16 cellular contexts compared by ENCODE assay signal in genomic region chr14:102604183-102604582, GRCh38. TPM values are rescaled to one million over a fixed set of nuclear protein-coding genes. Genes with fewer than 3 reads are reported as not detected.
DNase-seq lines count a peak whose midpoint lies in the region; ATAC-seq and TF ChIP-seq lines count a peak whose summit lies in the region.
"Had no signal": no experiment of that assay in that cellular context is flagged by ENCODE, and none has a peak within 500 bp of the region (broad histone marks: within the 10 kb centered on the region; RNA-seq: fewer than 3 reads in every experiment).

No MANE protein-coding gene starts in this region.

- H2AFZ ChIP-seq in Karpas-422 (ENCODE audit: low read length) = no peak overlapping the region
- no peak overlapping the region for H2AFZ ChIP-seq in mammary epithelial cell (ENCODE audit: low read depth, low read length)

- no peak overlapping the region for H2BK120ac ChIP-seq in mesendoderm (ENCODE audit: low read depth, low read length)

- CTCF ChIA-PET in mammary epithelial cell (lab: Charles Lee; ENCODE audit: low non-redundant PET) = interaction anchor here (0.6 kb wide), 1 partner anchor 216 kb away, joined by 3 read pairs; no protein-coding TSS in a partner anchor

- no peak overlapping the region for H3K18ac ChIP-seq in mesendoderm (ENCODE audit: low read length)

- intact Hi-C loops in mammary epithelial cell (cut with micrococcal nuclease) = no loop called here

- H4K8ac ChIP-seq in mesendoderm (ENCODE audit: low read depth, low read length) = no peak overlapping the region

- dilution Hi-C loops in mammary epithelial cell (cut with HindIII; ENCODE audit: low sequenced_read_pairs) = no loop called here

- H3K4me2 ChIP-seq in BLaER1 treated with 17β-estradiol and CSF1 and Interleukin-3, amounts not matched to agents 10 nM and 100 nM = peak overlapping the region; percentile 59 to 75 (median 69); a peak in 21 of 22 replicates
- H3K4me2 ChIP-seq in Karpas-422 (ENCODE audit: low read depth, low read length, poor library complexity, severe bottlenecking) = no peak overlapping the region
- peak overlapping the region; percentile 70 for H3K4me2 ChIP-seq in mammary epithelial cell (ENCODE audit: insufficient read depth, low read depth, low read length)
- H3K4me2 ChIP-seq in mesendoderm (ENCODE audit: low read length) = no peak overlapping the region

- no peaks in the 10 kb centered on the region for H3K27me3 ChIP-seq in BLaER1 treated with 17β-estradiol and CSF1 and Interleukin-3, amounts not matched to agents 10 nM and 100 nM
- H3K27me3 ChIP-seq in Karpas-422 (ENCODE audit: low read length) = no peaks in the 10 kb centered on the region
- H3K27me3 ChIP-seq in mammary epithelial cell (ENCODE audit: insufficient read depth, low read length) = no peaks in the 10 kb centered on the region
- no peaks in the 10 kb centered on the region for H3K27me3 ChIP-seq in mesendoderm (ENCODE audit: insufficient read depth, low read length, poor library complexity)
- H3K27me3 ChIP-seq: Peyer's patch had no signal

- no peaks in the 10 kb centered on the region for H3K9me2 ChIP-seq in Karpas-422 (replicated peaks; ENCODE audit: insufficient read depth, low read length)

- H3K27ac ChIP-seq in BLaER1 treated with 17β-estradiol and CSF1 and Interleukin-3, amounts not matched to agents 10 nM and 100 nM = 0 out of 22 replicates have a peak overlapping the region, but pooled peaks of 3 of the 11 experiments have one; percentile 4 to 19 (median 14)
- H3K27ac ChIP-seq in Karpas-422 (ENCODE audit: low read length) (0 out of 2 replicates have a peak overlapping the region, but pooled peaks have one; percentile 8), mammary epithelial cell (ENCODE audit: insufficient read depth, low read depth, low read length) (peak overlapping the region; percentile 58), mesendoderm (ENCODE audit: low read depth, low read length) (no peak overlapping the region)
- H3K27ac ChIP-seq: Peyer's patch had no signal

- no peak overlapping the region for H3K23ac ChIP-seq in mesendoderm (ENCODE audit: low read length)

- H3K4me3 ChIP-seq in BLaER1 treated with 17β-estradiol and CSF1 and Interleukin-3, amounts not matched to agents 10 nM and 100 nM = no peak overlapping the region
- H3K4me3 ChIP-seq in Karpas-422 (ENCODE audit: low read length) = no peak overlapping the region
- H3K4me3 ChIP-seq in mammary epithelial cell (replicated peaks in 1 of 3; ENCODE audit: insufficient read depth in 1 of 3, low read depth in 2 of 3, low read length in 3 of 3) = peak overlapping the region in 1 of 3 experiments; percentile 14
- no peak overlapping the region for H3K4me3 ChIP-seq in mesendoderm (ENCODE audit: low read length)
- H3K4me3 ChIP-seq: Peyer's patch had no signal

- DNase-seq in Karpas-422 (no peak), mammary epithelial cell (no peak), mesendoderm (no peak), H4 (ENCODE audit: low spot score) (no peak), pons (ENCODE audit: low spot score) (no peak)
- DNase-seq in activated CD4-positive, CD25-positive, alpha-beta regulatory T cell treated with anti-CD3 and anti-CD28 coated beads, Interleukin-2, amount 50 U/mL, for 72 hours = no peak
- DNase-seq: CD4-positive, alpha-beta memory T cell; H7; NCI-H1048; NCI-H2107; NCI-H345; NCI-H526 treated with DMSO at 0.1 percent for 48 hours; SHP77 had no signal

- H3K79me1 ChIP-seq in mesendoderm (ENCODE audit: low read length) = peaks cover 6% of the 10 kb centered on the region

- BruUV-seq in mammary epithelial cell (replicated peaks; lab: Mats Ljungman, UMichigan) = TSS peak; percentile 5

- H3K4me1 ChIP-seq in BLaER1 treated with 17β-estradiol and CSF1 and Interleukin-3, amounts not matched to agents 10 nM and 100 nM = peaks cover 93 to 99% (median 95%) of the 10 kb centered on the region in 10 experiments
- H3K4me1 ChIP-seq in Karpas-422 (ENCODE audit: low read length) (peaks cover 67% of the 10 kb centered on the region), mammary epithelial cell (ENCODE audit: insufficient read depth, low read length) (peaks cover 27% of the 10 kb centered on the region), mesendoderm (ENCODE audit: control insufficient read depth, low read depth, low read length) (no peaks in the 10 kb centered on the region)

- WGBS in mammary epithelial cell (ENCODE audit: low coverage, missing lambda C conversion rate) = 46% methylated on average over 2 of the region's 2 CpGs
- WGBS in mesendoderm (ENCODE audit: extremely low coverage, insufficient coverage, low lambda C conversion rate) = no CpG with 5 or more reads among the region's 2 CpGs

- H3K56ac ChIP-seq in mesendoderm (ENCODE audit: low read length) = peak overlapping the region; percentile 7

- no peak overlapping the region for H2BK5ac ChIP-seq in mesendoderm (ENCODE audit: low read length)

- H4K5ac ChIP-seq in mesendoderm (ENCODE audit: low read length) = no peak overlapping the region

- no peak for ATAC-seq in GM18861 (IDR thresholded peaks at IDR 0.05; ENCODE audit: unreplicated experiment)

- H4K20me1 ChIP-seq in BLaER1 treated with 17β-estradiol and CSF1 and Interleukin-3, amounts not matched to agents 10 nM and 100 nM = peaks cover 99 to 100% (median 100%) of the 10 kb centered on the region in 11 experiments
- H4K20me1 ChIP-seq in Karpas-422 (ENCODE audit: insufficient read depth, low read depth, low read length) (peaks cover 12% of the 10 kb centered on the region), mammary epithelial cell (ENCODE audit: insufficient read depth, low read length) (peaks cover 3% of the 10 kb centered on the region)

- no peak overlapping the region for H2BK15ac ChIP-seq in mesendoderm (replicated peaks; ENCODE audit: low read depth)

- peaks cover 18 to 92% (median 45%) of the 10 kb centered on the region in 11 experiments; a peak in 19 of 22 replicates for H3K36me3 ChIP-seq in BLaER1 treated with 17β-estradiol and CSF1 and Interleukin-3, amounts not matched to agents 10 nM and 100 nM
- H3K36me3 ChIP-seq in Karpas-422 (ENCODE audit: insufficient read depth, low read length) = peaks cover 8% of the 10 kb centered on the region
- H3K36me3 ChIP-seq in mammary epithelial cell (ENCODE audit: insufficient read depth, low read length) = no peaks in the 10 kb centered on the region
- H3K36me3 ChIP-seq in mesendoderm (ENCODE audit: control insufficient read depth, insufficient read depth, low read length) = no peaks in the 10 kb centered on the region
- H3K36me3 ChIP-seq: Peyer's patch had no signal

- in situ Hi-C loops in mammary epithelial cell (cut with MboI; ENCODE audit: low sequenced_read_pairs in 2 of 2) = no loop called here

- H3K79me2 ChIP-seq in Karpas-422 (ENCODE audit: low read length) (peaks cover 97% of the 10 kb centered on the region), mammary epithelial cell (ENCODE audit: insufficient read depth, low read length) (peaks cover 97% of the 10 kb centered on the region), mesendoderm (ENCODE audit: control insufficient read depth, insufficient read depth, low read length) (peaks cover 72% of the 10 kb centered on the region)

- no peaks in the 10 kb centered on the region for H3K9me3 ChIP-seq in BLaER1 treated with 17β-estradiol and CSF1 and Interleukin-3, amounts not matched to agents 10 nM and 100 nM (replicated peaks in 1 of 11)
- no peaks in the 10 kb centered on the region for H3K9me3 ChIP-seq in Karpas-422 (ENCODE audit: low read length)
- H3K9me3 ChIP-seq in mammary epithelial cell (replicated peaks; ENCODE audit: insufficient read depth, low read length) = no peaks in the 10 kb centered on the region
- H3K9me3 ChIP-seq: Peyer's patch had no signal

- no peak overlapping the region for H3K4ac ChIP-seq in mesendoderm (ENCODE audit: low read depth, low read length)

- no peak for TF ChIP-seq CTCF in mammary epithelial cell (conservative IDR thresholded peaks at IDR 0.05 in 1 of 2, IDR thresholded peaks at IDR 0.05 in 1 of 2; ENCODE audit: extremely low read depth in 1 of 2, insufficient read depth in 1 of 2, low read depth in 1 of 2, low read length in 2 of 2)

- no peak overlapping the region for H3K9ac ChIP-seq in BLaER1 treated with 17β-estradiol and CSF1 and Interleukin-3, amounts not matched to agents 10 nM and 100 nM
- H3K9ac ChIP-seq in Karpas-422 (ENCODE audit: low read length) (no peak overlapping the region), mammary epithelial cell (ENCODE audit: insufficient read depth, low read length) (no peak overlapping the region), mesendoderm (ENCODE audit: low read length) (no peak overlapping the region)

- H2AK5ac ChIP-seq in mesendoderm (ENCODE audit: low read length) = no peak overlapping the region

RNA-seq across cellular contexts. Expression of gene RCOR1, which starts 11.7 kb away (rescaled TPM):
- total RNA-seq in Karpas-422 (2014; rRNA removed; shearing (Covaris generic); ENCODE audit: low replicate concordance) = 23.3 and 46.9 TPM in 2 replicates
- 10 to 100 TPM; 18.7 to 45.6 TPM for total RNA-seq in mammary epithelial cell
- polyA plus RNA-seq in mammary epithelial cell = 24.6 TPM
- 40.4 TPM for polyA minus RNA-seq in mammary epithelial cell
- polyA plus RNA-seq in mesendoderm (2013, experiment 1 of 2) = 13.9 TPM
- polyA plus RNA-seq in mesendoderm (2013, experiment 2 of 2) = 14.4 TPM
- total RNA-seq in H4 (2014; rRNA removed; shearing (Covaris generic)) = 8.7 and 32.9 TPM in 2 replicates

Comparison
In these comparisons a context has a peak if more than half of its experiments do, and no peak if none do; other contexts are left out.
1. H3K4me2 ChIP-seq: peak in BLaER1 treated with 17β-estradiol and CSF1 and Interleukin-3, amounts not matched to agents 10 nM and 100 nM (11 of 11) and mammary epithelial cell (single experiment); none in Karpas-422 (single experiment) and mesendoderm (single experiment).